In the genomic region with DNA sequence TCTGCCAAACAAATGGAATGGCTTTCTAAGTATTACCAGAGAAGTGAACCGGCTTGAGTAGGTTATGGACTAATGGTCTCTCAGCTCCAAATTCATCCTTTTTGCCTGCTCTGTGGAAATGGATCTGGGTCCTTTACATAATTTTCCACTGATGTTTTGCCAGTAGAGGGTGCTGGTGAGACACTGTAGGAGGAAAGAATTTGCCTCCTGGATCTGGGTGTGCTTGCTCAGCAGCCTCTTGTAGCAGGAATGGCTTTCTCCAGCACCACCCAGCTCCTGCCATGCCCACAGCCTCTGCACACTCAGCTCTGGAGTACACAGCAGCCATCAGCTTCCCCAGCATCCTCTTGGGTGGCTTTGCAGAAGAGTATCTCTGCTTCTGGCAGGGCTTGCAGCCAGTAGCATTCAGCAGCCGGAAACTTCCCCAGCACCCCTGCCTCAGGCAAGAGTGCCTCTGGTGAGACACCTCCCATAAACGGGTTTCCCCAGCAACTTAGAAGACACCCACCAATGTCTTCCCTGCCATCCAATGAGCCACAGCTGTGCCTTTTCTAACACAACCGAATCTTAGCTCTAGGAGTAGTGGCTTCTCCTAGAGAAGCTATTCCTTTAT, we compare ENCODE assay signal across 7 cellular contexts.
DNase-seq lines count a peak whose midpoint lies in the region; ATAC-seq, FAIRE-seq and TF ChIP-seq lines count a peak whose summit lies in the region.

No MANE protein-coding gene starts in this region.

- H3K27ac ChIP-seq in hepatocyte: no peak overlapping the region

- H3K9me2 ChIP-seq in hepatocyte (replicated peaks; ENCODE audit: insufficient read depth): no peaks in the 10 kb centered on the region

- H4K20me1 ChIP-seq in hepatocyte (ENCODE audit: insufficient read depth, poor library complexity, severe bottlenecking): no peaks in the 10 kb centered on the region

- no peaks in the 10 kb centered on the region for H3K36me3 ChIP-seq in hepatocyte (replicated peaks; ENCODE audit: insufficient read depth, low read depth)

- H3K79me2 ChIP-seq in hepatocyte: no peaks in the 10 kb centered on the region

- in situ Hi-C loops in SK-MEL-5 (cut with HindIII; ENCODE audit: low pct_unique_long_range_greater_than_20kb, low sequenced_read_pairs): no loop called here

- no peak overlapping the region for H3K4me3 ChIP-seq in hepatocyte

- no peaks in the 10 kb centered on the region for H3K9me3 ChIP-seq in hepatocyte (ENCODE audit: low read depth)

- WGBS in hepatocyte (ENCODE audit: low lambda C conversion rate, missing lambda C conversion rate): 53% methylated on average over 4 of the region's 4 CpGs

- no peaks in the 10 kb centered on the region for H3K27me3 ChIP-seq in hepatocyte

- H3K4me2 ChIP-seq in hepatocyte: no peak overlapping the region

- no peak overlapping the region for H2AFZ ChIP-seq in hepatocyte

- FAIRE-seq in HTR-8/SVneo (lab: Jason Lieb, UNC): no peak

- intact Hi-C loops in Right ventricle myocardium superior (cut with DNase I): no loop called here

- H3K4me1 ChIP-seq in hepatocyte (ENCODE audit: insufficient read depth): no peaks in the 10 kb centered on the region

- DNase-seq in GM10266 (ENCODE audit: extremely low spot score) (peak; percentile 58), HTR-8/SVneo (ENCODE audit: insufficient read length, low spot score) (peak; percentile 4), SK-MEL-5 (ENCODE audit: low read depth, low spot score) (peak; percentile 80), hepatocyte (ENCODE audit: low spot score) (peak; percentile 82), NCI-H345 (lab: John Stamatoyannopoulos, UW) (no peak), putamen (ENCODE audit: low spot score) (no peak), Right ventricle myocardium superior (no peak)

- peak; percentile 59 for TF ChIP-seq CTCF in GM10266 (IDR thresholded peaks at IDR 0.05; ENCODE audit: control insufficient read depth, insufficient read depth, low read depth, missing control alignments)
- peak; percentile 59 for TF ChIP-seq CTCF in hepatocyte (IDR thresholded peaks at IDR 0.05; ENCODE audit: poor library complexity)

- no peak for ATAC-seq in Right ventricle myocardium superior (ENCODE audit: poor library complexity)

Comparison
In these comparisons a context has a peak if more than half of its experiments do, and no peak if none do; other contexts are left out.
1. DNase-seq: peak in GM10266 (single experiment), HTR-8/SVneo (single experiment), SK-MEL-5 (single experiment) and hepatocyte (single experiment); none in NCI-H345 (single experiment), putamen (single experiment) and Right ventricle myocardium superior (single experiment).